ENCODE assay signal across 10 cellular contexts in the genomic region with DNA sequence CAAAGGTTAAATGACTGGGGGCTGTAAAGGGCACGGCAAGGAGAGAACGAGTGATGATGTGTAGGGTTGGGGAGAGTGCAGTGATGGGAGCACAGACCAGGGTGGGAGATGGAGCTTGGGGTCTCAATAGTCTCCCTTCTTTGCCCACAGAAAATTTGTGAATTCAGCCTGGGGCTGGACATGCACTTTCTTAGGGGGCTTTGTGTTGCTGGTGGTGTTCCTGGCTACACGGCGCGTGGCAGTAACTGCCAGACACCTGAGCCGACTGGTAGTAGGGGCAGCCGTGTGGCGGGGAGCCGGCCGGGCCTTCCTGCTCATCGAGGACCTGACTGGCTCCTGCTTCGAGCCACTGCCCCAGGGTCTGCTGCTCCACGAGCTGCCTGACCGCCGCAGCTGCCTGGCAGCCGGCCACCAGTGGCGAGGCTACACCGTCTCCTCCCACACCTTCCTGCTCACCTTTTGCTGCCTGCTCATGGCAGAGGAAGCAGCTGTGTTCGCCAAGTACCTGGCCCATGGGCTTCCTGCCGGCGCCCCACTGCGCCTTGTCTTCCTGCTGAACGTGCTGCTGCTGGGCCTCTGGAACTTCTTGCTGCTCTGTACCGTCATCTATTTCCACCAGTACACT. TPM values are rescaled to one million over a fixed set of nuclear protein-coding genes. Genes with fewer than 3 reads are reported as not detected.
DNase-seq lines count a peak whose midpoint lies in the region; ATAC-seq, FAIRE-seq and TF ChIP-seq lines count a peak whose summit lies in the region.
"Had no signal": no experiment of that assay in that cellular context is flagged by ENCODE, and none has a peak within 500 bp of the region (broad histone marks: within the 10 kb centered on the region; RNA-seq: fewer than 3 reads in every experiment).

No MANE protein-coding gene starts in this region.

- H3K4me2 ChIP-seq in hepatocyte, result no peak overlapping the region
- H3K4me2 ChIP-seq in smooth muscle cell, result no peak overlapping the region

- peaks cover 16% of the 10 kb centered on the region for H3K36me3 Mint-ChIP-seq in activated CD4-positive, alpha-beta T cell treated with anti-CD3 and anti-CD28 coated beads, Interleukin-2, amount 10 ng/mL, durations not matched to agents 24 days and 14 days (ENCODE audit: low read depth)

- no peak overlapping the region for H3K9ac ChIP-seq in smooth muscle cell (ENCODE audit: low read depth)
- H3K9ac ChIP-seq: GM23248 had no signal

- WGBS in hepatocyte (ENCODE audit: low lambda C conversion rate, missing lambda C conversion rate), result 88% methylated on average over 20 of the region's 24 CpGs
- WGBS in smooth muscle cell (ENCODE audit: low lambda C conversion rate), result 88% methylated on average over 23 of the region's 24 CpGs

- H2AFZ ChIP-seq in hepatocyte (no peak overlapping the region), smooth muscle cell (ENCODE audit: low read depth) (no peak overlapping the region)
- H2AFZ ChIP-seq: GM23248 had no signal

- intact Hi-C loops in activated CD4-positive, alpha-beta T cell treated with anti-CD3 and anti-CD28 coated beads, Interleukin-2, amount 10 ng/mL, durations not matched to agents 24 days and 14 days (cut with micrococcal nuclease), result no loop called here

- no peak for FAIRE-seq in D721Med (lab: Jason Lieb, UNC)

- H3K4me3 Mint-ChIP-seq in activated CD4-positive, alpha-beta T cell treated with anti-CD3 and anti-CD28 coated beads, Interleukin-2, amount 10 ng/mL, durations not matched to agents 24 days and 14 days, result peak overlapping the region; percentile 24

- H4K20me1 ChIP-seq in hepatocyte (ENCODE audit: insufficient read depth, poor library complexity, severe bottlenecking), result no peaks in the 10 kb centered on the region
- H4K20me1 ChIP-seq in smooth muscle cell (ENCODE audit: low read depth), result no peaks in the 10 kb centered on the region

- no peaks in the 10 kb centered on the region for H3K27me3 ChIP-seq in hepatocyte
- no peaks in the 10 kb centered on the region for H3K27me3 ChIP-seq in smooth muscle cell (ENCODE audit: low read depth)

- no peaks in the 10 kb centered on the region for H3K27me3 Mint-ChIP-seq in activated CD4-positive, alpha-beta T cell treated with anti-CD3 and anti-CD28 coated beads, Interleukin-2, amount 10 ng/mL, durations not matched to agents 24 days and 14 days

- H3K4me1 Mint-ChIP-seq in activated CD4-positive, alpha-beta T cell treated with anti-CD3 and anti-CD28 coated beads, Interleukin-2, amount 10 ng/mL, durations not matched to agents 24 days and 14 days, result peaks cover 28% of the 10 kb centered on the region

- H3K4me3 ChIP-seq in hepatocyte, result no peak overlapping the region
- no peak overlapping the region for H3K4me3 ChIP-seq in smooth muscle cell
- H3K4me3 ChIP-seq: GM23248 had no signal

- H3K36me3 ChIP-seq in hepatocyte (replicated peaks; ENCODE audit: insufficient read depth, low read depth), result no peaks in the 10 kb centered on the region
- no peaks in the 10 kb centered on the region for H3K36me3 ChIP-seq in smooth muscle cell (ENCODE audit: low read depth)

- H3K79me2 ChIP-seq in hepatocyte, result peaks cover 12% of the 10 kb centered on the region
- H3K79me2 ChIP-seq in smooth muscle cell (ENCODE audit: low read depth), result no peaks in the 10 kb centered on the region

- peak overlapping the region; percentile 50 for H3K27ac Mint-ChIP-seq in activated CD4-positive, alpha-beta T cell treated with anti-CD3 and anti-CD28 coated beads, Interleukin-2, amount 10 ng/mL, durations not matched to agents 24 days and 14 days

- no peaks in the 10 kb centered on the region for H3K9me3 Mint-ChIP-seq in activated CD4-positive, alpha-beta T cell treated with anti-CD3 and anti-CD28 coated beads, Interleukin-2, amount 10 ng/mL, durations not matched to agents 24 days and 14 days

- DNase-seq in NCI-H2029 treated with DMSO at 0.1 percent for 48 hours (lab: John Stamatoyannopoulos, UW) (peak; percentile 72), hepatocyte (ENCODE audit: low spot score) (no peak), smooth muscle cell (lab: John Stamatoyannopoulos, UW; ENCODE audit: unreplicated experiment) (no peak), D721Med (ENCODE audit: insufficient read length, low spot score) (no peak)
- DNase-seq in activated CD4-positive, alpha-beta T cell treated with anti-CD3 and anti-CD28 coated beads, Interleukin-2, amount 10 ng/mL, durations not matched to agents 24 days and 14 days, result no peak
- DNase-seq in stimulated activated naive CD4-positive, alpha-beta T cell (lab: John Stamatoyannopoulos, UW), result peak in 5 of 6 experiments; percentile 23 to 67 (median 30)
- DNase-seq: effector CD4-positive, alpha-beta T cell; GM23248 had no signal

- H3K4me1 ChIP-seq in hepatocyte (ENCODE audit: insufficient read depth) (peaks cover 6% of the 10 kb centered on the region), smooth muscle cell (ENCODE audit: low read depth) (peaks cover 10% of the 10 kb centered on the region)

- H3K9me3 ChIP-seq in hepatocyte (ENCODE audit: low read depth) (no peaks in the 10 kb centered on the region), smooth muscle cell (replicated peaks; ENCODE audit: low read depth) (no peaks in the 10 kb centered on the region)

- H3K27ac ChIP-seq in hepatocyte, result no peak overlapping the region
- H3K27ac ChIP-seq in smooth muscle cell (ENCODE audit: low read depth), result no peak overlapping the region
- H3K27ac ChIP-seq: GM23248 had no signal

- H3F3A ChIP-seq in smooth muscle cell (ENCODE audit: low read depth), result no peaks in the 10 kb centered on the region

- no peaks in the 10 kb centered on the region for H3K9me2 ChIP-seq in hepatocyte (replicated peaks; ENCODE audit: insufficient read depth)

- peak; percentile 12 for ATAC-seq in esophagus mucosa

- TF ChIP-seq CTCF in hepatocyte (IDR thresholded peaks at IDR 0.05; ENCODE audit: poor library complexity) (no peak), smooth muscle cell (IDR thresholded peaks at IDR 0.05; ENCODE audit: borderline replicate concordance, insufficient read depth, poor library complexity, severe bottlenecking) (no peak), D721Med (IDR thresholded peaks at IDR 0.05; ENCODE audit: insufficient read depth, missing control alignments) (no peak)

RNA-seq across cellular contexts. Expression of gene FITM1, which starts 1.7 kb away (rescaled TPM):
- 0.26 and 0.54 TPM in 2 replicates for total RNA-seq in activated CD4-positive, alpha-beta T cell treated with anti-CD3 and anti-CD28 coated beads, Interleukin-2, amount 10 ng/mL, durations not matched to agents 24 days and 14 days
- 0.60 TPM for total RNA-seq in esophagus mucosa
- total RNA-seq in hepatocyte, result 0.24 and 1.0 TPM in 2 replicates
- 0.62 and 2.2 TPM in 2 replicates for polyA plus RNA-seq in hepatocyte
- 2.7 TPM in 1 of 2 replicates, not detected in the other for total RNA-seq in smooth muscle cell
- 0.31 and 1.1 TPM in 2 replicates for polyA plus RNA-seq in smooth muscle cell
- total RNA-seq: GM23248, kidney epithelial cell had no signal
- polyA plus RNA-seq: GM23248 had no signal

RNA-seq across cellular contexts. Expression of gene PSME1, which starts 3.8 kb away (rescaled TPM):
- 300 and 306 TPM in 2 replicates for total RNA-seq in activated CD4-positive, alpha-beta T cell treated with anti-CD3 and anti-CD28 coated beads, Interleukin-2, amount 10 ng/mL, durations not matched to agents 24 days and 14 days
- total RNA-seq in esophagus mucosa, result 123 TPM
- 123 and 134 TPM in 2 replicates for total RNA-seq in hepatocyte
- 202 and 238 TPM in 2 replicates for polyA plus RNA-seq in hepatocyte
- 41.4 and 49.4 TPM in 2 replicates for total RNA-seq in smooth muscle cell
- 94.1 and 114 TPM in 2 replicates for polyA plus RNA-seq in smooth muscle cell

RNA-seq across cellular contexts. Expression of gene EMC9, which starts 9.2 kb away (rescaled TPM):
- total RNA-seq in activated CD4-positive, alpha-beta T cell treated with anti-CD3 and anti-CD28 coated beads, Interleukin-2, amount 10 ng/mL, durations not matched to agents 24 days and 14 days, result 26.6 and 30.3 TPM in 2 replicates
- total RNA-seq in esophagus mucosa (19.1 TPM), hepatocyte (13.8 TPM in 2 replicates), smooth muscle cell (6.3 and 13.0 TPM in 2 replicates)
- polyA plus RNA-seq in hepatocyte (32.2 and 34.1 TPM in 2 replicates), smooth muscle cell (11.9 and 16.9 TPM in 2 replicates)

RNA-seq across cellular contexts. Expression of gene PSME2, which starts 14.2 kb away (rescaled TPM):
- 565 and 584 TPM in 2 replicates for total RNA-seq in activated CD4-positive, alpha-beta T cell treated with anti-CD3 and anti-CD28 coated beads, Interleukin-2, amount 10 ng/mL, durations not matched to agents 24 days and 14 days
- 116 TPM for total RNA-seq in esophagus mucosa
- 62.7 and 75.5 TPM in 2 replicates for total RNA-seq in hepatocyte
- 178 and 189 TPM in 2 replicates for polyA plus RNA-seq in hepatocyte
- 40.7 and 53.2 TPM in 2 replicates for total RNA-seq in smooth muscle cell
- 164 and 166 TPM in 2 replicates for polyA plus RNA-seq in smooth muscle cell

RNA-seq across cellular contexts. Expression of gene RNF31, which starts 15.1 kb away (rescaled TPM):
- 95.1 and 95.6 TPM in 2 replicates for total RNA-seq in activated CD4-positive, alpha-beta T cell treated with anti-CD3 and anti-CD28 coated beads, Interleukin-2, amount 10 ng/mL, durations not matched to agents 24 days and 14 days
- total RNA-seq in esophagus mucosa, result 39.7 TPM
- 27.8 and 35.0 TPM in 2 replicates for total RNA-seq in hepatocyte
- 27.3 and 29.7 TPM in 2 replicates for polyA plus RNA-seq in hepatocyte
- total RNA-seq in smooth muscle cell, result 39.3 and 74.8 TPM in 2 replicates
- 23.3 and 25.4 TPM in 2 replicates for polyA plus RNA-seq in smooth muscle cell

Comparison
In these comparisons a context has a peak if more than half of its experiments do, and no peak if none do; other contexts are left out.
1. DNase-seq: peak in NCI-H2029 treated with DMSO at 0.1 percent for 48 hours (single experiment) and stimulated activated naive CD4-positive, alpha-beta T cell (5 of 6); none in activated CD4-positive, alpha-beta T cell treated with anti-CD3 and anti-CD28 coated beads, Interleukin-2, amount 10 ng/mL, durations not matched to agents 24 days and 14 days (single experiment), hepatocyte (single experiment), smooth muscle cell (single experiment) and D721Med (single experiment).